ENCODE assay signal across 8 cellular contexts in the genomic region with DNA sequence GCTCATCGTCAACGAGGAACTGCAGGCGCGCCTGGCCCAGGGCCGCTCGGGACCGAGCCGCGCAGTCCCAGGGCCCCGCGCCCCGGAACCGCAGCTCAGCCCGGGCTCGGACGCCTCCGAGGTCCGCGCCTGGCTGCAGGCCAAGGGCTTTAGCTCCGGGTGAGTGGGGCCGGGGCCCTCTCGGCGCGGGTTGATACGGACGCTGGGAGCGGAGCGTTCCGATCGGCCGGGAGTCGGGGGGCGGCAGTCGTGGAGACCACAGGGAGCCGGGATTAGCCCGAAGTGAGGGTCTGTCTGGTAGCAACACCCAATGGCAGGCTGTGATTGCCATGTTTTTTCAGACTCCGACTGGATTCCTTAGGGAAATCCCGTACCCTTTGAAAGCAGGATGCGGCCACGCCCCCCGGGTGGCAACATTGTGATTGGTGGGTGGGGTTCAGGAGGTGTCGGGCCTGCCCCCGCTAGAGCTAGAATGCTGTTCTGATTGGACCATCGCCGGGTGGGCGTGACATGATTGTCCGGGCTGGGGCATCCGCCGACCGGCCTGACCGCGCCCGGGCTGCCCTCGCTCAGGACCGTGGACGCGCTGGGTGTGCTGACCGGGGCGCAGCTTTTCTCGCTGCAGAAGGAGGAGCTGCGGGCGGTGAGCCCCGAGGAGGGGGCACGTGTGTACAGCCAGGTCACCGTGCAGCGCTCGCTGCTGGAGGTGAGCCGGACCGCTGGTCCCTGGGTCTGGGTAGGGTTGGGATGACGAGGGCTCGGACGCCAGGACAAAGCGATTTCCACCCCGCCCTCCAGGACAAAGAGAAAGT. TPM values are rescaled to one million over a fixed set of nuclear protein-coding genes. Genes with fewer than 3 reads are reported as not detected.
DNase-seq lines count a peak whose midpoint lies in the region; ATAC-seq, FAIRE-seq and TF ChIP-seq lines count a peak whose summit lies in the region.

No MANE protein-coding gene starts in this region.

- TF ChIP-seq CTCF in MM.1S (IDR thresholded peaks at IDR 0.05; ENCODE audit: low read length) (no peak), HepG2 (CRISPR knock-in tag; IDR thresholded peaks at IDR 0.05) (no peak)
- TF ChIP-seq CTCF in activated CD8-positive, alpha-beta T cell treated with anti-CD3 and anti-CD28 coated beads for 36 hours (IDR thresholded peaks at IDR 0.05): no peak

- 93% methylated on average over 40 of the region's 74 CpGs for WGBS in HepG2 (ENCODE audit: low lambda C conversion rate)

- peak; percentile 64 for ATAC-seq in activated CD8-positive, alpha-beta T cell treated with anti-CD3 and anti-CD28 coated beads for 36 hours
- no peak for ATAC-seq in HepG2
- no peak for ATAC-seq in HG02973 (IDR thresholded peaks at IDR 0.05; ENCODE audit: unreplicated experiment)
- ATAC-seq in GM21717 (IDR thresholded peaks at IDR 0.05; ENCODE audit: unreplicated experiment): no peak

- POLR2A ChIA-PET in activated CD8-positive, alpha-beta T cell treated with anti-CD3 and anti-CD28 coated beads for 36 hours (lab: Charles Lee): interaction anchor here (1.4 kb wide), 1 partner anchor 30 kb away, joined by 4 read pairs; a partner anchor contains a TSS
- POLR2A ChIA-PET in HepG2 (lab: Yijun Ruan, JAX): no interaction called here

- H4K20me1 ChIP-seq in MM.1S (ENCODE audit: insufficient read depth, low read length) (no peaks in the 10 kb centered on the region), HepG2 (ENCODE audit: insufficient read depth, low read length) (peaks cover 6% of the 10 kb centered on the region; the same call in 1 of the 2 replicates)

- no peak for TF ChIP-seq POLR2A in HepG2 (IDR thresholded peaks at IDR 0.05; ENCODE audit: insufficient read depth in 1 of 2, low read depth in 2 of 2, low read length in 2 of 2)

- H2AFZ ChIP-seq in MM.1S (ENCODE audit: low read length) (no peak overlapping the region), HepG2 (ENCODE audit: low read length) (no peak overlapping the region)

- DNase-seq in C1 segment of cervical spinal cord (lab: John Stamatoyannopoulos, UW) (peak in 12 of 14 donors; percentile 24 to 81 (median 52)), MM.1S (no peak), HepG2 (ENCODE audit: low spot score) (no peak)
- DNase-seq in activated CD8-positive, alpha-beta T cell treated with anti-CD3 and anti-CD28 coated beads for 36 hours: peak; percentile 75
- peak; percentile 74 for DNase-seq in stimulated activated CD4-positive, alpha-beta T cell treated with anti-CD3 and anti-CD28 coated beads, Interleukin-15, amount 100 ng/mL, for 24 hours

- intact Hi-C loops in activated CD8-positive, alpha-beta T cell treated with anti-CD3 and anti-CD28 coated beads for 36 hours (cut with micrococcal nuclease): no loop called here
- intact Hi-C loops in HepG2 (cut with micrococcal nuclease; ENCODE audit: unreplicated experiment): no loop called here

- H3K4me1 ChIP-seq in MM.1S (ENCODE audit: low read length) (no peaks in the 10 kb centered on the region), endocrine pancreas (ENCODE audit: control insufficient read depth, insufficient read depth, low read length) (no peaks in the 10 kb centered on the region), HepG2 (ENCODE audit: insufficient read depth, low read length) (peaks cover 5% of the 10 kb centered on the region; the same call in 1 of the 2 replicates)

- TF ChIP-seq EP300 in HepG2 (IDR thresholded peaks at IDR 0.05; ENCODE audit: low read depth in 2 of 2, low read length in 2 of 2) (no peak), HepG2 (CRISPR knock-in tag; IDR thresholded peaks at IDR 0.05; ENCODE audit: borderline replicate concordance) (no peak)

- in situ Hi-C loops in HepG2 (cut with HindIII; ENCODE audit: extremely low pct_ligation_motif_present, low pct_unique_long_range_greater_than_20kb): loop anchor here (5.0 kb wide), 1 partner anchor 35 kb away; no protein-coding TSS in a partner anchor

- peaks cover 37% of the 10 kb centered on the region for H3K27me3 ChIP-seq in MM.1S (replicated peaks; ENCODE audit: insufficient read depth, low read length)
- peaks cover 4% of the 10 kb centered on the region for H3K27me3 ChIP-seq in endocrine pancreas (ENCODE audit: control insufficient read depth, insufficient read depth, low read length)
- no peaks in the 10 kb centered on the region for H3K27me3 ChIP-seq in HepG2 (ENCODE audit: control insufficient read depth in 1 of 2, insufficient read depth in 2 of 2, low read length in 2 of 2)

- BruUV-seq in HepG2 (replicated peaks; lab: Mats Ljungman, UMichigan): no TSS peak

- CTCF ChIA-PET in activated CD8-positive, alpha-beta T cell treated with anti-CD3 and anti-CD28 coated beads for 36 hours (lab: Charles Lee): interaction anchor here (1.5 to 3.6 kb wide), 4 partner anchors 28 to 417 kb away, joined by 3 to 19 read pairs (median 10); no protein-coding TSS in a partner anchor
- CTCF ChIA-PET in HepG2 (lab: Yijun Ruan, JAX; ENCODE audit: low intra/inter-chr PET ratio, low total read pairs): no interaction called here

- H3K27ac ChIP-seq in MM.1S (ENCODE audit: low read length) (no peak overlapping the region), HepG2 (ENCODE audit: extremely low read length, insufficient read depth, low read length) (no peak overlapping the region)

- H3F3A ChIP-seq in MM.1S (ENCODE audit: insufficient read depth, low read length): no peaks in the 10 kb centered on the region

- H3K79me2 ChIP-seq in MM.1S (ENCODE audit: low read length) (no peaks in the 10 kb centered on the region), HepG2 (ENCODE audit: insufficient read depth, low read length) (no peaks in the 10 kb centered on the region)

- H3K4me2 ChIP-seq in MM.1S (ENCODE audit: low read depth, low read length) (peak overlapping the region; percentile 27; the same call in 1 of the 2 replicates), HepG2 (ENCODE audit: low read depth, low read length) (no peak overlapping the region)

- TF ChIP-seq RAD21 in HepG2 (CRISPR knock-in tag; IDR thresholded peaks at IDR 0.05): no peak

- H3K9me2 ChIP-seq in MM.1S (replicated peaks; ENCODE audit: insufficient read depth, low read length): no peaks in the 10 kb centered on the region

- no peak for FAIRE-seq in HepG2 (lab: Jason Lieb, UNC)

- H3K27me3 Mint-ChIP-seq in activated CD8-positive, alpha-beta T cell treated with anti-CD3 and anti-CD28 coated beads for 36 hours: peaks cover 52% of the 10 kb centered on the region

- H3K9me3 ChIP-seq in MM.1S (replicated peaks; ENCODE audit: insufficient read depth, low read length): no peaks in the 10 kb centered on the region
- H3K9me3 ChIP-seq in endocrine pancreas (ENCODE audit: control insufficient read depth, low read length): no peaks in the 10 kb centered on the region
- no peaks in the 10 kb centered on the region for H3K9me3 ChIP-seq in HepG2 (ENCODE audit: low read length)

- H3K4me3 ChIP-seq in MM.1S (ENCODE audit: low read length) (no peak overlapping the region), endocrine pancreas (ENCODE audit: control insufficient read depth, insufficient read depth, low read length) (no peak overlapping the region), HepG2 (replicated peaks in 1 of 3; ENCODE audit: insufficient read depth in 1 of 3, low read depth in 2 of 3, low read length in 3 of 3) (no peak overlapping the region)

- peak overlapping the region; percentile 4 for H3K4me3 Mint-ChIP-seq in activated CD8-positive, alpha-beta T cell treated with anti-CD3 and anti-CD28 coated beads for 36 hours

- H3K36me3 Mint-ChIP-seq in activated CD8-positive, alpha-beta T cell treated with anti-CD3 and anti-CD28 coated beads for 36 hours (ENCODE audit: low read depth): peaks cover 18% of the 10 kb centered on the region

- H3K27ac Mint-ChIP-seq in activated CD8-positive, alpha-beta T cell treated with anti-CD3 and anti-CD28 coated beads for 36 hours: no peak overlapping the region

- peaks cover 19% of the 10 kb centered on the region for H3K4me1 Mint-ChIP-seq in activated CD8-positive, alpha-beta T cell treated with anti-CD3 and anti-CD28 coated beads for 36 hours (ENCODE audit: low read depth)

- no peaks in the 10 kb centered on the region for H3K9me3 Mint-ChIP-seq in activated CD8-positive, alpha-beta T cell treated with anti-CD3 and anti-CD28 coated beads for 36 hours

- H3K36me3 ChIP-seq in MM.1S (replicated peaks; ENCODE audit: insufficient read depth, low read length): no peaks in the 10 kb centered on the region
- no peaks in the 10 kb centered on the region for H3K36me3 ChIP-seq in endocrine pancreas (ENCODE audit: control insufficient read depth, insufficient read depth, low read length)
- peaks cover 0 to under 1% of the 10 kb centered on the region in 2 experiments; a peak in 1 of 5 replicates for H3K36me3 ChIP-seq in HepG2 (replicated peaks in 1 of 2; ENCODE audit: control insufficient read depth in 1 of 2, insufficient read depth in 2 of 2, low read length in 2 of 2)

- H3K9ac ChIP-seq in MM.1S (ENCODE audit: low read length) (no peak overlapping the region), endocrine pancreas (ENCODE audit: control insufficient read depth, insufficient read depth, low read length) (peak overlapping the region; percentile 32), HepG2 (ENCODE audit: insufficient read depth, low read depth, low read length) (no peak overlapping the region)

RNA-seq across cellular contexts. Expression of a gene that starts 11.3 kb away (rescaled TPM):
- total RNA-seq in activated CD8-positive, alpha-beta T cell treated with anti-CD3 and anti-CD28 coated beads for 36 hours: 1 to 10 TPM; 2.8 to 3.2 TPM
- 2.3 and 3.0 TPM in 2 replicates for total RNA-seq in HepG2 (2016; rRNA removed; fragmentation: Illumina TruSeq; extraction: Trizol)
- 0.79 and 0.91 TPM in 2 replicates for total RNA-seq in HepG2 (2016; cell fraction: cytosol; rRNA removed; fragmentation: Illumina TruSeq; extraction: Trizol; ENCODE audit: low read depth)
- 1.4 and 2.2 TPM in 2 replicates for total RNA-seq in HepG2 (2016; cell fraction: insoluble cytoplasmic fraction; rRNA removed; fragmentation: Illumina TruSeq; extraction: Trizol)
- 2.6 and 2.9 TPM in 2 replicates for total RNA-seq in HepG2 (2016; cell fraction: membrane; rRNA removed; fragmentation: Illumina TruSeq; extraction: Trizol)
- total RNA-seq in HepG2 (2016; cell fraction: nucleus; rRNA removed; fragmentation: Illumina TruSeq; extraction: Trizol): 0.84 and 1.3 TPM in 2 replicates
- polyA plus RNA-seq in HepG2 (2011; rRNA removed): 6.3 and 6.6 TPM in 2 replicates
- 3.0 and 4.2 TPM in 2 replicates for polyA plus RNA-seq in HepG2 (2011; cell fraction: cytosol; rRNA removed)
- polyA plus RNA-seq in HepG2 (2011; cell fraction: nucleus; rRNA removed): 27.8 and 31.9 TPM in 2 replicates
- polyA plus RNA-seq in HepG2 (2012): 5.0 and 6.5 TPM in 2 replicates
- 1.6 and 1.7 TPM in 2 replicates for polyA plus RNA-seq in HepG2 (2016; cell fraction: cytosol; fragmentation: Illumina TruSeq; extraction: Trizol; ENCODE audit: low read depth)
- 1.4 and 2.0 TPM in 2 replicates for polyA plus RNA-seq in HepG2 (2016; cell fraction: insoluble cytoplasmic fraction; fragmentation: Illumina TruSeq; extraction: Trizol; ENCODE audit: low read depth)
- 2.0 TPM in 2 replicates for polyA plus RNA-seq in HepG2 (2016; cell fraction: membrane; fragmentation: Illumina TruSeq; extraction: Trizol; ENCODE audit: low read depth)
- polyA plus RNA-seq in HepG2 (2016; cell fraction: nucleus; fragmentation: Illumina TruSeq; extraction: Trizol; ENCODE audit: insufficient read depth, low read depth): 6.3 and 7.4 TPM in 2 replicates
- polyA minus RNA-seq in HepG2 (2011; rRNA and poly(A)+ RNA removed; ENCODE audit: low replicate concordance): 4.0 and 6.3 TPM in 2 replicates
- 0.88 and 1.4 TPM in 2 replicates for polyA minus RNA-seq in HepG2 (2011; cell fraction: cytosol; rRNA and poly(A)+ RNA removed)
- 3.4 and 3.7 TPM in 2 replicates for polyA minus RNA-seq in HepG2 (2011; cell fraction: nucleus; rRNA and poly(A)+ RNA removed)

RNA-seq across cellular contexts. Expression of a gene that starts 24.0 kb away (rescaled TPM):
- total RNA-seq in activated CD8-positive, alpha-beta T cell treated with anti-CD3 and anti-CD28 coated beads for 36 hours: 10 to 100 TPM; 17.3 to 18.2 TPM
- 19.1 and 21.5 TPM in 2 replicates for total RNA-seq in HepG2 (2016; rRNA removed; fragmentation: Illumina TruSeq; extraction: Trizol)
- 7.5 and 7.8 TPM in 2 replicates for total RNA-seq in HepG2 (2016; cell fraction: cytosol; rRNA removed; fragmentation: Illumina TruSeq; extraction: Trizol; ENCODE audit: low read depth)
- total RNA-seq in HepG2 (2016; cell fraction: insoluble cytoplasmic fraction; rRNA removed; fragmentation: Illumina TruSeq; extraction: Trizol): 15.8 and 21.1 TPM in 2 replicates
- 11.8 and 12.8 TPM in 2 replicates for total RNA-seq in HepG2 (2016; cell fraction: membrane; rRNA removed; fragmentation: Illumina TruSeq; extraction: Trizol)
- total RNA-seq in HepG2 (2016; cell fraction: nucleus; rRNA removed; fragmentation: Illumina TruSeq; extraction: Trizol): 17.4 and 22.3 TPM in 2 replicates
- polyA plus RNA-seq in HepG2 (2011; rRNA removed): 13.4 and 16.6 TPM in 2 replicates
- 9.7 and 11.4 TPM in 2 replicates for polyA plus RNA-seq in HepG2 (2011; cell fraction: cytosol; rRNA removed)
- polyA plus RNA-seq in HepG2 (2011; cell fraction: nucleus; rRNA removed): 30.1 and 32.4 TPM in 2 replicates
- 11.5 and 13.1 TPM in 2 replicates for polyA plus RNA-seq in HepG2 (2012)
- 4.2 and 4.4 TPM in 2 replicates for polyA plus RNA-seq in HepG2 (2016; cell fraction: cytosol; fragmentation: Illumina TruSeq; extraction: Trizol; ENCODE audit: low read depth)
- 14.5 and 16.2 TPM in 2 replicates for polyA plus RNA-seq in HepG2 (2016; cell fraction: insoluble cytoplasmic fraction; fragmentation: Illumina TruSeq; extraction: Trizol; ENCODE audit: low read depth)
- 5.8 and 6.5 TPM in 2 replicates for polyA plus RNA-seq in HepG2 (2016; cell fraction: membrane; fragmentation: Illumina TruSeq; extraction: Trizol; ENCODE audit: low read depth)
- polyA plus RNA-seq in HepG2 (2016; cell fraction: nucleus; fragmentation: Illumina TruSeq; extraction: Trizol; ENCODE audit: insufficient read depth, low read depth): 30.4 and 34.3 TPM in 2 replicates
- 35.2 and 54.3 TPM in 2 replicates for polyA minus RNA-seq in HepG2 (2011; rRNA and poly(A)+ RNA removed; ENCODE audit: low replicate concordance)
- polyA minus RNA-seq in HepG2 (2011; cell fraction: cytosol; rRNA and poly(A)+ RNA removed): 8.1 and 16.8 TPM in 2 replicates
- polyA minus RNA-seq in HepG2 (2011; cell fraction: nucleus; rRNA and poly(A)+ RNA removed): 29.1 and 32.1 TPM in 2 replicates

RNA-seq across cellular contexts. Expression of a gene that starts 30.5 kb away (rescaled TPM):
- 10 to 100 TPM; 55.4 to 55.8 TPM for total RNA-seq in activated CD8-positive, alpha-beta T cell treated with anti-CD3 and anti-CD28 coated beads for 36 hours
- total RNA-seq in HepG2 (2016; rRNA removed; fragmentation: Illumina TruSeq; extraction: Trizol): 13.0 and 29.7 TPM in 2 replicates
- 8.7 and 9.6 TPM in 2 replicates for total RNA-seq in HepG2 (2016; cell fraction: cytosol; rRNA removed; fragmentation: Illumina TruSeq; extraction: Trizol; ENCODE audit: low read depth)
- total RNA-seq in HepG2 (2016; cell fraction: insoluble cytoplasmic fraction; rRNA removed; fragmentation: Illumina TruSeq; extraction: Trizol): 10.7 and 30.4 TPM in 2 replicates
- 16.0 and 19.8 TPM in 2 replicates for total RNA-seq in HepG2 (2016; cell fraction: membrane; rRNA removed; fragmentation: Illumina TruSeq; extraction: Trizol)
- 33.8 and 39.8 TPM in 2 replicates for total RNA-seq in HepG2 (2016; cell fraction: nucleus; rRNA removed; fragmentation: Illumina TruSeq; extraction: Trizol)
- 30.3 and 40.4 TPM in 2 replicates for polyA plus RNA-seq in HepG2 (2011; rRNA removed)
- 13.1 and 19.7 TPM in 2 replicates for polyA plus RNA-seq in HepG2 (2011; cell fraction: cytosol; rRNA removed)
- 234 and 309 TPM in 2 replicates for polyA plus RNA-seq in HepG2 (2011; cell fraction: nucleus; rRNA removed)
- 30.8 and 39.8 TPM in 2 replicates for polyA plus RNA-seq in HepG2 (2012)
- polyA plus RNA-seq in HepG2 (2016; cell fraction: cytosol; fragmentation: Illumina TruSeq; extraction: Trizol; ENCODE audit: low read depth): 16.9 and 17.6 TPM in 2 replicates
- polyA plus RNA-seq in HepG2 (2016; cell fraction: insoluble cytoplasmic fraction; fragmentation: Illumina TruSeq; extraction: Trizol; ENCODE audit: low read depth): 21.3 and 29.2 TPM in 2 replicates
- polyA plus RNA-seq in HepG2 (2016; cell fraction: membrane; fragmentation: Illumina TruSeq; extraction: Trizol; ENCODE audit: low read depth): 27.6 and 31.9 TPM in 2 replicates
- polyA plus RNA-seq in HepG2 (2016; cell fraction: nucleus; fragmentation: Illumina TruSeq; extraction: Trizol; ENCODE audit: insufficient read depth, low read depth): 194 and 196 TPM in 2 replicates
- polyA minus RNA-seq in HepG2 (2011; rRNA and poly(A)+ RNA removed; ENCODE audit: low replicate concordance): 20.6 and 25.3 TPM in 2 replicates
- 6.3 and 6.7 TPM in 2 replicates for polyA minus RNA-seq in HepG2 (2011; cell fraction: cytosol; rRNA and poly(A)+ RNA removed)
- polyA minus RNA-seq in HepG2 (2011; cell fraction: nucleus; rRNA and poly(A)+ RNA removed): 22.7 and 26.5 TPM in 2 replicates

RNA-seq across cellular contexts. Expression of a gene that starts 48.9 kb away (rescaled TPM):
- total RNA-seq in activated CD8-positive, alpha-beta T cell treated with anti-CD3 and anti-CD28 coated beads for 36 hours: under 1 TPM; 0.14 to 0.27 TPM
- not detected in 2 replicates for total RNA-seq in HepG2 (2016; rRNA removed; fragmentation: Illumina TruSeq; extraction: Trizol)
- total RNA-seq in HepG2 (2016; cell fraction: cytosol; rRNA removed; fragmentation: Illumina TruSeq; extraction: Trizol; ENCODE audit: low read depth): not detected in 2 replicates
- not detected in 2 replicates for total RNA-seq in HepG2 (2016; cell fraction: insoluble cytoplasmic fraction; rRNA removed; fragmentation: Illumina TruSeq; extraction: Trizol)
- not detected in 2 replicates for total RNA-seq in HepG2 (2016; cell fraction: membrane; rRNA removed; fragmentation: Illumina TruSeq; extraction: Trizol)
- total RNA-seq in HepG2 (2016; cell fraction: nucleus; rRNA removed; fragmentation: Illumina TruSeq; extraction: Trizol): not detected in 2 replicates
- 0.05 and 0.08 TPM in 2 replicates for polyA plus RNA-seq in HepG2 (2011; rRNA removed)
- 0.03 TPM in 1 of 2 replicates, not detected in the other for polyA plus RNA-seq in HepG2 (2011; cell fraction: cytosol; rRNA removed)
- 0.05 TPM in 1 of 2 replicates, not detected in the other for polyA plus RNA-seq in HepG2 (2011; cell fraction: nucleus; rRNA removed)
- polyA plus RNA-seq in HepG2 (2012): 0.13 TPM in 1 of 2 replicates, not detected in the other
- polyA plus RNA-seq in HepG2 (2016; cell fraction: cytosol; fragmentation: Illumina TruSeq; extraction: Trizol; ENCODE audit: low read depth): not detected in 2 replicates
- not detected in 2 replicates for polyA plus RNA-seq in HepG2 (2016; cell fraction: insoluble cytoplasmic fraction; fragmentation: Illumina TruSeq; extraction: Trizol; ENCODE audit: low read depth)
- not detected in 2 replicates for polyA plus RNA-seq in HepG2 (2016; cell fraction: membrane; fragmentation: Illumina TruSeq; extraction: Trizol; ENCODE audit: low read depth)
- not detected in 2 replicates for polyA plus RNA-seq in HepG2 (2016; cell fraction: nucleus; fragmentation: Illumina TruSeq; extraction: Trizol; ENCODE audit: insufficient read depth, low read depth)
- 0.30 and 0.75 TPM in 2 replicates for polyA minus RNA-seq in HepG2 (2011; rRNA and poly(A)+ RNA removed; ENCODE audit: low replicate concordance)
- not detected in 2 replicates for polyA minus RNA-seq in HepG2 (2011; cell fraction: cytosol; rRNA and poly(A)+ RNA removed)
- polyA minus RNA-seq in HepG2 (2011; cell fraction: nucleus; rRNA and poly(A)+ RNA removed): not detected in 2 replicates

Comparison
In these comparisons a context has a peak if more than half of its experiments do, and no peak if none do; other contexts are left out.
1. DNase-seq: peak in C1 segment of cervical spinal cord (12 of 14), activated CD8-positive, alpha-beta T cell treated with anti-CD3 and anti-CD28 coated beads for 36 hours (single experiment) and stimulated activated CD4-positive, alpha-beta T cell treated with anti-CD3 and anti-CD28 coated beads, Interleukin-15, amount 100 ng/mL, for 24 hours (single experiment); none in MM.1S (single experiment) and HepG2 (single experiment).